ENCODE assay signal across 8 cellular contexts in genomic region chr2:235135990-235136561, GRCh38.
DNase-seq lines count a peak whose midpoint lies in the region; ATAC-seq, FAIRE-seq and TF ChIP-seq lines count a peak whose summit lies in the region.

No MANE protein-coding gene starts in this region.

- no peaks in the 10 kb centered on the region for H3K9me3 Mint-ChIP-seq in activated T-cell treated with anti-CD3 and anti-CD28 coated beads, Interleukin-2, amount 50 U/mL, for 4 hours

- TF ChIP-seq POLR2A in H54 (IDR thresholded peaks at IDR 0.05; ENCODE audit: low read depth, low read length): no peak
- no peak for TF ChIP-seq POLR2A in upper lobe of left lung (IDR thresholded peaks at IDR 0.05)

- peak overlapping the region; percentile 54 for H2AFZ ChIP-seq in osteoblast (ENCODE audit: low read length)

- H3K4me3 ChIP-seq in BE2C (ENCODE audit: low read depth, low read length) (no peak overlapping the region), foreskin fibroblast (ENCODE audit: low read depth in 1 of 2, low read length in 2 of 2) (no peak overlapping the region), osteoblast (ENCODE audit: insufficient read depth, low read length) (peak overlapping the region; percentile 34), upper lobe of left lung (no peak overlapping the region)

- no peak for ATAC-seq in activated T-cell treated with anti-CD3 and anti-CD28 coated beads, Interleukin-2, amount 50 U/mL, for 4 hours
- peak in 1 of 2 donors; percentile 84 for ATAC-seq in upper lobe of left lung (ENCODE audit: low FRiP score in 2 of 2)
- ATAC-seq in GM18870 (IDR thresholded peaks at IDR 0.05; ENCODE audit: unreplicated experiment): no peak

- H3K4me1 Mint-ChIP-seq in activated T-cell treated with anti-CD3 and anti-CD28 coated beads, Interleukin-2, amount 50 U/mL, for 4 hours (ENCODE audit: low read depth): no peaks in the 10 kb centered on the region

- 40 to 50% methylated on average over 19 of the region's 19 CpGs for WGBS in upper lobe of left lung, 2 donors

- no peak for TF ChIP-seq EP300 in upper lobe of left lung (IDR thresholded peaks at IDR 0.05)

- no peaks in the 10 kb centered on the region for H3K4me1 ChIP-seq in BE2C
- H3K4me1 ChIP-seq in osteoblast (ENCODE audit: insufficient read depth, low read length): no peaks in the 10 kb centered on the region
- peaks cover 0 to 10% (median 0%) of the 10 kb centered on the region in 4 donors for H3K4me1 ChIP-seq in upper lobe of left lung

- DNase-seq in BE2C: peak; percentile 91
- peak; percentile 76 for DNase-seq in H54 (ENCODE audit: insufficient read length, low spot score)
- DNase-seq in NCI-H774 (lab: John Stamatoyannopoulos, UW): peak; percentile 70
- peak; percentile 22 for DNase-seq in activated T-cell treated with anti-CD3 and anti-CD28 coated beads, Interleukin-2, amount 50 U/mL, for 4 hours
- peak; percentile 66 to 90 for DNase-seq in foreskin fibroblast
- peak; percentile 96 for DNase-seq in osteoblast (ENCODE audit: insufficient read length, low spot score, missing footprints)
- peak in 1 of 2 donors; percentile 82 for DNase-seq in upper lobe of left lung

- no peaks in the 10 kb centered on the region for H3K79me2 ChIP-seq in osteoblast (ENCODE audit: insufficient read depth, low read length)

- H3K4me3 Mint-ChIP-seq in activated T-cell treated with anti-CD3 and anti-CD28 coated beads, Interleukin-2, amount 50 U/mL, for 4 hours: no peak overlapping the region

- H3K27ac ChIP-seq in osteoblast (ENCODE audit: low read depth, low read length) (no peak overlapping the region), upper lobe of left lung (no peak overlapping the region)

- H3K9me3 ChIP-seq in BE2C (no peaks in the 10 kb centered on the region), osteoblast (ENCODE audit: low read depth, low read length) (no peaks in the 10 kb centered on the region), upper lobe of left lung (no peaks in the 10 kb centered on the region)

- H3K27me3 ChIP-seq in BE2C (peaks cover 4% of the 10 kb centered on the region; the same call in 1 of the 2 replicates), osteoblast (ENCODE audit: insufficient read depth, low read length) (no peaks in the 10 kb centered on the region), upper lobe of left lung (no peaks in the 10 kb centered on the region)

- no peaks in the 10 kb centered on the region for H3K36me3 Mint-ChIP-seq in activated T-cell treated with anti-CD3 and anti-CD28 coated beads, Interleukin-2, amount 50 U/mL, for 4 hours (ENCODE audit: insufficient read depth)

- TF ChIP-seq CTCF in BE2C (IDR thresholded peaks at IDR 0.05; ENCODE audit: low read depth, low read length) (peak; percentile 89), foreskin fibroblast (IDR thresholded peaks at IDR 0.05; ENCODE audit: low read depth, low read length) (peak; percentile 78), osteoblast (IDR thresholded peaks at IDR 0.05; ENCODE audit: extremely low read depth, low read depth, low read length) (peak; percentile 82), upper lobe of left lung (IDR thresholded peaks at IDR 0.05) (peak; percentile 56 to 85 (median 73))

- peak overlapping the region; percentile 75 for H3K4me2 ChIP-seq in osteoblast (ENCODE audit: insufficient read depth, low read length)

- no peaks in the 10 kb centered on the region for H3K36me3 ChIP-seq in BE2C
- no peaks in the 10 kb centered on the region for H3K36me3 ChIP-seq in osteoblast (ENCODE audit: insufficient read depth, low read length)
- H3K36me3 ChIP-seq in upper lobe of left lung: no peaks in the 10 kb centered on the region

- H3K27me3 Mint-ChIP-seq in activated T-cell treated with anti-CD3 and anti-CD28 coated beads, Interleukin-2, amount 50 U/mL, for 4 hours (ENCODE audit: low read depth): peaks cover 34% of the 10 kb centered on the region

- H4K20me1 ChIP-seq in osteoblast (ENCODE audit: insufficient read depth, low read length): no peaks in the 10 kb centered on the region

- FAIRE-seq in H54 (lab: Jason Lieb, UNC): peak; percentile 75
